Comparison of ENCODE assay signal across 8 cellular contexts in genomic region chr20:2800590-2801458, GRCh38. TPM values are rescaled to one million over a fixed set of nuclear protein-coding genes. Genes with fewer than 3 reads are reported as not detected.
DNase-seq lines count a peak whose midpoint lies in the region; ATAC-seq and TF ChIP-seq lines count a peak whose summit lies in the region.

TSS of gene CPXM1 (minus strand) at chr20:2800627. CDS start at chr20:2800572, 55 bp downstream.

- H3K4me1 ChIP-seq in ovary (ENCODE audit: insufficient read depth), result peaks cover 7% of the 10 kb centered on the region

- TF ChIP-seq EP300 in ovary (IDR thresholded peaks at IDR 0.05), result no peak

- 12 to 28% (median 13%) methylated on average over 26 to 51 of the region's 51 CpGs for WGBS in ovary, 3 donors

- H3K36me3 ChIP-seq in ovary, result no peaks in the 10 kb centered on the region

- no peaks in the 10 kb centered on the region for H3K9me3 ChIP-seq in ovary

- H3K4me3 ChIP-seq in epithelial cell of proximal tubule (ENCODE audit: low read depth, low read length), result peak within 1 kb of the TSS; percentile 31
- peak within 1 kb of the TSS; percentile 29 for H3K4me3 ChIP-seq in ovary

- DNase-seq in DMS53 (lab: John Stamatoyannopoulos, UW) (peak; percentile 30), DMS53 treated with DMSO at 0.1 percent for 48 hours (lab: John Stamatoyannopoulos, UW; ENCODE audit: unreplicated experiment) (no peak), SIG-M5 (lab: John Stamatoyannopoulos, UW) (peak; percentile 95), epithelial cell of proximal tubule (ENCODE audit: low read depth) (no peak), ovary (no peak), pons (ENCODE audit: low spot score) (no peak)
- no peak for DNase-seq in effector CD4-positive, alpha-beta T cell

- no peak within 1 kb of the TSS for H3K27ac ChIP-seq in ovary

- peak; percentile 71 for ATAC-seq in HG02943 (IDR thresholded peaks at IDR 0.05; ENCODE audit: low read depth, unreplicated experiment)

- H3K27me3 ChIP-seq in ovary, result no peaks in the 10 kb centered on the region

- intact Hi-C loops in ovary (cut with DNase I), result no loop called here

- TF ChIP-seq CTCF in epithelial cell of proximal tubule (conservative IDR thresholded peaks at IDR 0.05; ENCODE audit: low read depth, low read length) (no peak), ovary (IDR thresholded peaks at IDR 0.05) (no peak)

- TF ChIP-seq POLR2A in ovary (IDR thresholded peaks at IDR 0.05), result no peak

RNA-seq across cellular contexts. Expression of gene CPXM1, which starts in this region (rescaled TPM):
- total RNA-seq in epithelial cell of proximal tubule (38.1 and 39.6 TPM in 2 replicates), ovary (10 to 100 TPM in 4 of 7 donors, 1 to 10 TPM in 2, under 1 TPM in 1; 0.86 to 50.8 (median 28.1) TPM)
- 10 to 100 TPM; 28.0 to 50.9 TPM for polyA plus RNA-seq in ovary

Comparison
In these comparisons a context has a peak if more than half of its experiments do, and no peak if none do; other contexts are left out.
1. DNase-seq: peak in DMS53 (single experiment) and SIG-M5 (single experiment); none in DMS53 treated with DMSO at 0.1 percent for 48 hours (single experiment), epithelial cell of proximal tubule (single experiment), ovary (0 of 5), effector CD4-positive, alpha-beta T cell (single experiment) and pons (single experiment).